In genomic region chr9:36193049-36193448, GRCh38 we compare ENCODE assay signal across 10 cellular contexts. TPM values are rescaled to one million over a fixed set of nuclear protein-coding genes. Genes with fewer than 3 reads are reported as not detected.
A peak's percentile ranks its signal among the peaks of the same experiment; 100 is the strongest.
DNase-seq lines count a peak whose midpoint lies in the region; TF ChIP-seq lines count a peak whose summit lies in the region.
"Had no signal": no experiment of that assay in that cellular context is flagged by ENCODE, and none has a peak within 500 bp of the region (broad histone marks: within the 10 kb centered on the region; RNA-seq: fewer than 3 reads in every experiment).

No MANE protein-coding gene starts in this region.

- H3K27ac Mint-ChIP-seq in activated naive CD4-positive, alpha-beta T cell treated with anti-CD3 and anti-CD28 coated beads, Interleukin-2, amount 10 ng/mL, durations not matched to agents 7 days and 5 days, result peak overlapping the region; percentile 38
- H3K27ac Mint-ChIP-seq in activated T-helper 1 cell treated with anti-CD3 and anti-CD28 coated beads, Interleukin-12 subunit alpha, Interleukin-12 subunit beta, Interleukin-2, Interleukin-4 antibody, amounts not matched to agents 30 ng/mL and 10 ng/mL and 1 ng/mL, durations not matched to agents 14 hours and 24 hours and 36 hours, result no peak overlapping the region
- H3K27ac Mint-ChIP-seq in immature natural killer cell, result peak overlapping the region in 5 of 6 donors; percentile 18 to 93 (median 36)

- H3K4me1 ChIP-seq in stomach smooth muscle (ENCODE audit: control insufficient read depth, insufficient read depth, low read length), result peaks cover 21% of the 10 kb centered on the region

- peaks cover 0 to 2% of the 10 kb centered on the region in 2 donors for H3K36me3 ChIP-seq in stomach smooth muscle (ENCODE audit: control insufficient read depth in 2 of 2, insufficient read depth in 2 of 2, low read length in 2 of 2)

- no peaks in the 10 kb centered on the region for H3K27me3 ChIP-seq in stomach smooth muscle (ENCODE audit: control insufficient read depth in 1 of 2, insufficient read depth in 2 of 2, low read length in 2 of 2)

- CTCF ChIA-PET in activated naive CD4-positive, alpha-beta T cell treated with anti-CD3 and anti-CD28 coated beads, Interleukin-2, amount 10 ng/mL, durations not matched to agents 7 days and 5 days (lab: Charles Lee), result interaction anchor here (1.2 to 2.1 kb wide), 2 partner anchors 89 to 136 kb away, joined by 3 to 5 read pairs; no protein-coding TSS in a partner anchor
- CTCF ChIA-PET in GM10248 (lab: Yijun Ruan, JAX), result interaction anchor here (1.4 to 5.5 kb wide), 3 partner anchors 10 to 91 kb away, joined by 3 to 44 read pairs (median 37); no protein-coding TSS in a partner anchor

- peak overlapping the region; percentile 85 to 97 for H3K4me3 ChIP-seq in stomach smooth muscle (ENCODE audit: low read length in 2 of 2)

- H3K4me1 Mint-ChIP-seq in activated naive CD4-positive, alpha-beta T cell treated with anti-CD3 and anti-CD28 coated beads, Interleukin-2, amount 10 ng/mL, durations not matched to agents 7 days and 5 days, result peaks cover 50% of the 10 kb centered on the region
- H3K4me1 Mint-ChIP-seq in activated T-helper 1 cell treated with anti-CD3 and anti-CD28 coated beads, Interleukin-12 subunit alpha, Interleukin-12 subunit beta, Interleukin-2, Interleukin-4 antibody, amounts not matched to agents 30 ng/mL and 10 ng/mL and 1 ng/mL, durations not matched to agents 14 hours and 24 hours and 36 hours (ENCODE audit: low read depth), result peaks cover 52% of the 10 kb centered on the region
- H3K4me1 Mint-ChIP-seq in immature natural killer cell, result peaks cover 67 to 84% of the 10 kb centered on the region in 2 donors

- H3K36me3 Mint-ChIP-seq in activated naive CD4-positive, alpha-beta T cell treated with anti-CD3 and anti-CD28 coated beads, Interleukin-2, amount 10 ng/mL, durations not matched to agents 7 days and 5 days, result peaks cover 35% of the 10 kb centered on the region
- H3K36me3 Mint-ChIP-seq in activated T-helper 1 cell treated with anti-CD3 and anti-CD28 coated beads, Interleukin-12 subunit alpha, Interleukin-12 subunit beta, Interleukin-2, Interleukin-4 antibody, amounts not matched to agents 30 ng/mL and 10 ng/mL and 1 ng/mL, durations not matched to agents 14 hours and 24 hours and 36 hours (ENCODE audit: low read depth), result peaks cover 36% of the 10 kb centered on the region
- peaks cover 4% of the 10 kb centered on the region in 3 donors for H3K36me3 Mint-ChIP-seq in immature natural killer cell

- intact Hi-C loops in activated T-helper 1 cell treated with anti-CD3 and anti-CD28 coated beads, Interleukin-12 subunit alpha, Interleukin-12 subunit beta, Interleukin-2, Interleukin-4 antibody, amounts not matched to agents 30 ng/mL and 10 ng/mL and 1 ng/mL, durations not matched to agents 14 hours and 24 hours and 36 hours (cut with micrococcal nuclease), result loop anchor here (5.0 to 10.0 kb wide), 3 partner anchors 294 to 1272 kb away; partner anchors contain the start of gene ZBTB5

- TF ChIP-seq CTCF in GM10248 (IDR thresholded peaks at IDR 0.05; ENCODE audit: control extremely low read depth, extremely low read depth, low read depth, missing control alignments), result no peak

- H3K9ac ChIP-seq in stomach smooth muscle (ENCODE audit: low read length in 2 of 2), result peak overlapping the region; percentile 3 to 13

- POLR2A ChIA-PET in GM10248 (lab: Yijun Ruan, JAX), result interaction anchor here (0.7 kb wide), 1 partner anchor 19 kb away, joined by 3 read pairs; no protein-coding TSS in a partner anchor

- H3K4me3 Mint-ChIP-seq in activated naive CD4-positive, alpha-beta T cell treated with anti-CD3 and anti-CD28 coated beads, Interleukin-2, amount 10 ng/mL, durations not matched to agents 7 days and 5 days, result peak overlapping the region; percentile 92
- peak overlapping the region; percentile 96 for H3K4me3 Mint-ChIP-seq in activated T-helper 1 cell treated with anti-CD3 and anti-CD28 coated beads, Interleukin-12 subunit alpha, Interleukin-12 subunit beta, Interleukin-2, Interleukin-4 antibody, amounts not matched to agents 30 ng/mL and 10 ng/mL and 1 ng/mL, durations not matched to agents 14 hours and 24 hours and 36 hours
- H3K4me3 Mint-ChIP-seq in immature natural killer cell, result peak overlapping the region; percentile 89 to 98 (median 95)

- H3K9me3 Mint-ChIP-seq in activated naive CD4-positive, alpha-beta T cell treated with anti-CD3 and anti-CD28 coated beads, Interleukin-2, amount 10 ng/mL, durations not matched to agents 7 days and 5 days, result no peaks in the 10 kb centered on the region
- no peaks in the 10 kb centered on the region for H3K9me3 Mint-ChIP-seq in activated T-helper 1 cell treated with anti-CD3 and anti-CD28 coated beads, Interleukin-12 subunit alpha, Interleukin-12 subunit beta, Interleukin-2, Interleukin-4 antibody, amounts not matched to agents 30 ng/mL and 10 ng/mL and 1 ng/mL, durations not matched to agents 14 hours and 24 hours and 36 hours
- H3K9me3 Mint-ChIP-seq in immature natural killer cell, result no peaks in the 10 kb centered on the region

- DNase-seq in activated naive CD4-positive, alpha-beta T cell treated with anti-CD3 and anti-CD28 coated beads, Interleukin-2, amount 10 ng/mL, durations not matched to agents 7 days and 5 days, result no peak
- DNase-seq in activated naive CD4-positive, alpha-beta T cell treated with anti-CD3 and anti-CD28 coated beads, Interleukin-2, amount 50 U/mL, for 16 hours, result no peak
- no peak for DNase-seq in activated T-helper 1 cell treated with anti-CD3 and anti-CD28 coated beads, Interleukin-12 subunit alpha, Interleukin-12 subunit beta, Interleukin-2, Interleukin-4 antibody, amounts not matched to agents 30 ng/mL and 10 ng/mL and 1 ng/mL, durations not matched to agents 14 hours and 24 hours and 36 hours (ENCODE audit: low spot score)
- DNase-seq in immature natural killer cell (no peak), NK-92 (lab: John Stamatoyannopoulos, UW; ENCODE audit: unreplicated experiment) (no peak), nucleus accumbens (lab: John Stamatoyannopoulos, UW) (no peak), GM10248 (ENCODE audit: extremely low spot score) (no peak)
- DNase-seq: dermis blood vessel endothelial cell, small intestine had no signal

- peaks cover 6% of the 10 kb centered on the region for H3K27me3 Mint-ChIP-seq in activated naive CD4-positive, alpha-beta T cell treated with anti-CD3 and anti-CD28 coated beads, Interleukin-2, amount 10 ng/mL, durations not matched to agents 7 days and 5 days
- peaks cover 4% of the 10 kb centered on the region for H3K27me3 Mint-ChIP-seq in activated T-helper 1 cell treated with anti-CD3 and anti-CD28 coated beads, Interleukin-12 subunit alpha, Interleukin-12 subunit beta, Interleukin-2, Interleukin-4 antibody, amounts not matched to agents 30 ng/mL and 10 ng/mL and 1 ng/mL, durations not matched to agents 14 hours and 24 hours and 36 hours (ENCODE audit: insufficient read depth)
- H3K27me3 Mint-ChIP-seq in immature natural killer cell (ENCODE audit: low read depth in 3 of 3), result peaks cover 2 to 5% (median 5%) of the 10 kb centered on the region in 3 donors

- H3K9me3 ChIP-seq in stomach smooth muscle (ENCODE audit: control insufficient read depth in 2 of 2, low read length in 2 of 2), result no peaks in the 10 kb centered on the region

- no peak overlapping the region for H3K27ac ChIP-seq in stomach smooth muscle (ENCODE audit: low read length)

RNA-seq across cellular contexts. Expression of gene CLTA, which starts 2.3 kb away (rescaled TPM):
- total RNA-seq in activated T-helper 1 cell treated with anti-CD3 and anti-CD28 coated beads, Interleukin-12 subunit alpha, Interleukin-12 subunit beta, Interleukin-2, Interleukin-4 antibody, amounts not matched to agents 30 ng/mL and 10 ng/mL and 1 ng/mL, durations not matched to agents 14 hours and 24 hours and 36 hours, result 175 and 182 TPM in 2 replicates
- 100 to 1,000 TPM in 1 of 3 donors, 10 to 100 TPM in 2; 62.2 to 121 (median 89.0) TPM for polyA plus RNA-seq in immature natural killer cell

RNA-seq across cellular contexts. Expression of gene CCIN, which starts 23.9 kb away (rescaled TPM):
- total RNA-seq in activated T-helper 1 cell treated with anti-CD3 and anti-CD28 coated beads, Interleukin-12 subunit alpha, Interleukin-12 subunit beta, Interleukin-2, Interleukin-4 antibody, amounts not matched to agents 30 ng/mL and 10 ng/mL and 1 ng/mL, durations not matched to agents 14 hours and 24 hours and 36 hours, result not detected in 2 replicates
- under 1 TPM in 1 of 3 donors, not detected in 2; 0.43 TPM for polyA plus RNA-seq in immature natural killer cell

RNA-seq across cellular contexts. Expression of gene GLIPR2, which starts 56.5 kb away (rescaled TPM):
- total RNA-seq in activated T-helper 1 cell treated with anti-CD3 and anti-CD28 coated beads, Interleukin-12 subunit alpha, Interleukin-12 subunit beta, Interleukin-2, Interleukin-4 antibody, amounts not matched to agents 30 ng/mL and 10 ng/mL and 1 ng/mL, durations not matched to agents 14 hours and 24 hours and 36 hours, result 26.3 and 27.5 TPM in 2 replicates
- 100 to 1,000 TPM; 327 to 486 (median 374) TPM for polyA plus RNA-seq in immature natural killer cell
